6 cellular contexts compared by ENCODE assay signal in the genomic region with DNA sequence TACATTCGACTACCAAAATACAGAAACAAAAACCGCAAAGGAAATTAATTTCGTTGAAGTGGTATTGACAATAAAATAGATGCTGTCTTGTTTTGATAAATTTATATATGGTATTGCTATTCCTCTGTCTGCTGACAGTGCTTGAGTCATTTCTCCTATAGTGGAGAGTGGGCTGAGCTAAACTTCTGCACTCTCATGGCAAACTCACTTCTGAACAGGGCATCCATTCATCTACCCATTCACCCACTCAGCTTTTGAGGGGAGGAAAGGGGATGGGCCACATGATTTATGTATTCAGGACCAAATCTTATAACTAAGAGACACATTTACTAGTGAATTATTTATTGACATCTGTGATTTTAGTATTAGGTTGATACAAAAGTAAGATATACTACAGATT.
"Had no signal": no experiment of that assay in that cellular context is flagged by ENCODE, and none has a peak within 500 bp of the region (broad histone marks: within the 10 kb centered on the region; RNA-seq: fewer than 3 reads in every experiment).

No MANE protein-coding gene starts in this region.

- H2AFZ ChIP-seq: GM23338 had no signal

- H3K4me3 Mint-ChIP-seq: GM23338, H9, IgD-negative memory B cell had no signal

- H3K4me1 Mint-ChIP-seq: GM23338, H9, IgD-negative memory B cell had no signal

- H3K36me3 Mint-ChIP-seq: IgD-negative memory B cell had no signal

- H3K27ac Mint-ChIP-seq: GM23338, H9, IgD-negative memory B cell had no signal

- H3K9me3 Mint-ChIP-seq: H9 had no signal

- DNase-seq: H9, HCEC 1CT, KBM-7 had no signal

- ATAC-seq: GM23338, HepG2 had no signal

- H3K4me2 ChIP-seq: GM23338 had no signal

- H3K4me3 ChIP-seq: GM23338 had no signal
